17 cellular contexts compared by ENCODE assay signal in genomic region chr7:101590663-101591435, GRCh38. TPM values are rescaled to one million over a fixed set of nuclear protein-coding genes. Genes with fewer than 3 reads are reported as not detected.
"Had no signal": no experiment of that assay in that cellular context is flagged by ENCODE, and none has a peak within 500 bp of the region (broad histone marks: within the 10 kb centered on the region; RNA-seq: fewer than 3 reads in every experiment).

No MANE protein-coding gene starts in this region.

- DNase-seq: activated CD4-positive, alpha-beta memory T cell treated with anti-CD3 and anti-CD28 coated beads, Interleukin-2, amount 10 ng/mL, durations not matched to agents 7 days and 5 days; activated naive CD4-positive, alpha-beta T cell treated with anti-CD3 and anti-CD28 coated beads, Interleukin-2, amount 10 ng/mL, durations not matched to agents 7 days and 5 days; activated T-cell treated with anti-CD3 and anti-CD28 coated beads for 4 hours; endodermal cell; erythroblast; kidney glomerular epithelial cell; right cardiac atrium; stimulated activated naive B cell treated with anti-CD40 and anti-IgM and Interleukin-4, amounts not matched to agents 10 μg/mL and 1 μg/mL and 100 μg/mL, for 72 hours; transverse colon had no signal

- H3K4me3 ChIP-seq: hepatocyte, smooth muscle cell, transverse colon had no signal

- H3K27ac ChIP-seq: hepatocyte, transverse colon had no signal

- ATAC-seq: activated T-helper 17 cell treated with anti-CD3 and anti-CD28 coated beads, Interleukin-2, amount 50 U/mL, for 72 hours; right cardiac atrium; stimulated activated naive B cell treated with anti-CD40 and anti-IgM and Interleukin-4, amounts not matched to agents 10 μg/mL and 1 μg/mL and 100 μg/mL, for 72 hours had no signal

RNA-seq across cellular contexts. Expression of gene MYL10, which starts 38.2 kb away (rescaled TPM):
- total RNA-seq: activated CD4-positive, alpha-beta memory T cell treated with anti-CD3 and anti-CD28 coated beads, Interleukin-2, amount 10 ng/mL, durations not matched to agents 7 days and 5 days; activated T-helper 17 cell treated with anti-CD3 and anti-CD28 coated beads, Interleukin-2, amount 50 U/mL, for 72 hours; dermis microvascular lymphatic vessel endothelial cell; endodermal cell; lower leg skin; mesothelial cell of epicardium; myocyte; neural crest cell; right cardiac atrium; transverse colon had no signal
